In the genomic region with DNA sequence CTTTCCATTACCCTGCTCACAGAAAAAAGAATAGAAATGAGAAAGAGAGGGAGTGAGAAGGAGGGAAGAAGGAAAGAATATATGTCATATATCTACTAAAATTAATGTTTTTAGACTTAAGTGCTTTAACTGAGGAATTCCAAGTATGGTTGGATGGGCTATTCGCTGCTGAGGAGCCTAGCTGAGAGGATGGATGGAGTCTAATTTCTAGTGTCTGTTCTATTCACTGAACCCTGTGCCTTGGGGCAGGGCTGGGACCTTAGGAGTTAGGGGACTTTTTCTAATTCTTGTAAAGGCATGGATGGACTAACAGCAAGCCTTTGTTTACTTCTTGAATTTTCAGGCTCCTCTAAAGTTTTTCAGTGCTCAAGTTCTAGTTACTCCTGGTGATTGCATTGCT, we compare ENCODE assay signal across 20 cellular contexts.
A peak's percentile ranks its signal among the peaks of the same experiment; 100 is the strongest.
DNase-seq lines count a peak whose midpoint lies in the region; ATAC-seq and TF ChIP-seq lines count a peak whose summit lies in the region.
"Had no signal": no experiment of that assay in that cellular context is flagged by ENCODE, and none has a peak within 500 bp of the region (broad histone marks: within the 10 kb centered on the region; RNA-seq: fewer than 3 reads in every experiment).

No MANE protein-coding gene starts in this region.

- no peaks in the 10 kb centered on the region for H3F3A ChIP-seq in SK-N-SH (replicated peaks; ENCODE audit: insufficient read depth)

- no peak for TF ChIP-seq CTCF in SK-N-SH (IDR thresholded peaks at IDR 0.05)
- no peak for TF ChIP-seq CTCF in osteocyte (IDR thresholded peaks at IDR 0.05)
- no peak for TF ChIP-seq CTCF in spleen (IDR thresholded peaks at IDR 0.05 in 8 of 11, conservative IDR thresholded peaks at IDR 0.05 in 3 of 11)

- H3K27me3 ChIP-seq in SK-N-SH (ENCODE audit: insufficient read depth) (no peaks in the 10 kb centered on the region), spleen (replicated peaks in 1 of 7) (no peaks in the 10 kb centered on the region)
- H3K27me3 ChIP-seq: BE2C; BLaER1 treated with 17β-estradiol and CSF1 and Interleukin-3, amounts not matched to agents 10 nM and 100 nM had no signal

- H3K4me3 ChIP-seq in SK-N-SH (ENCODE audit: low read depth in 2 of 2, low read length in 1 of 2) (no peak overlapping the region), spleen (no peak overlapping the region)
- H3K4me3 ChIP-seq: A549; BLaER1 treated with 17β-estradiol and CSF1 and Interleukin-3, amounts not matched to agents 10 nM and 100 nM had no signal

- H3K9me3 ChIP-seq in SK-N-SH (no peaks in the 10 kb centered on the region), spleen (no peaks in the 10 kb centered on the region)
- H3K9me3 ChIP-seq: A549, BE2C had no signal

- H3K9me2 ChIP-seq in SK-N-SH = no peaks in the 10 kb centered on the region

- peaks cover 8% of the 10 kb centered on the region for H3K9me3 Mint-ChIP-seq in memory B cell
- no peaks in the 10 kb centered on the region for H3K9me3 Mint-ChIP-seq in osteocyte (ENCODE audit: unreplicated experiment)
- H3K9me3 Mint-ChIP-seq: CD4-positive, alpha-beta T cell; CD8-positive, alpha-beta memory T cell had no signal

- no peaks in the 10 kb centered on the region for H4K20me1 ChIP-seq in SK-N-SH (ENCODE audit: insufficient read depth)

- no peak overlapping the region for H3K4me3 Mint-ChIP-seq in memory B cell
- no peak overlapping the region for H3K4me3 Mint-ChIP-seq in osteocyte (ENCODE audit: unreplicated experiment)
- H3K4me3 Mint-ChIP-seq: CD14-positive monocyte; CD4-positive, alpha-beta T cell; CD8-positive, alpha-beta memory T cell had no signal

- intact Hi-C loops in spleen (cut with DNase I; ENCODE audit: low total_unique reads) = no loop called here

- H3K27me3 Mint-ChIP-seq in memory B cell (no peaks in the 10 kb centered on the region), osteocyte (ENCODE audit: unreplicated experiment) (no peaks in the 10 kb centered on the region)
- H3K27me3 Mint-ChIP-seq: CD4-positive, alpha-beta T cell; CD8-positive, alpha-beta memory T cell had no signal

- H3K36me3 ChIP-seq in SK-N-SH (replicated peaks in 1 of 2; ENCODE audit: control insufficient read depth in 1 of 2, insufficient read depth in 2 of 2, low read length in 1 of 2) = peaks cover 3 to 10% of the 10 kb centered on the region in 2 experiments
- peaks cover 0 to 74% (median 7%) of the 10 kb centered on the region in 6 donors for H3K36me3 ChIP-seq in spleen
- H3K36me3 ChIP-seq: BE2C had no signal

- no peak for TF ChIP-seq EP300 in SK-N-SH (IDR thresholded peaks at IDR 0.05; ENCODE audit: borderline replicate concordance in 1 of 2, low read depth in 1 of 2, low read length in 1 of 2)

- H3K4me1 ChIP-seq in SK-N-SH (ENCODE audit: control insufficient read depth in 1 of 2, insufficient read depth in 2 of 2, low read depth in 1 of 2, low read length in 1 of 2) (peaks cover 0 to 7% of the 10 kb centered on the region in 2 experiments; a peak in 2 of 4 replicates), spleen (peaks cover 0 to 6% (median 0%) of the 10 kb centered on the region in 6 donors)
- H3K4me1 ChIP-seq: A549; BE2C; BLaER1 treated with 17β-estradiol and CSF1 and Interleukin-3, amounts not matched to agents 10 nM and 100 nM had no signal

- no peak overlapping the region for H3K9ac ChIP-seq in SK-N-SH
- H3K9ac ChIP-seq: BLaER1 treated with 17β-estradiol and CSF1 and Interleukin-3, amounts not matched to agents 10 nM and 100 nM had no signal

- DNase-seq in SK-N-SH (no peak), ELF-1 (ENCODE audit: low read depth, low spot score) (peak; percentile 12), memory B cell (ENCODE audit: low spot score in 2 of 2) (no peak), osteocyte (ENCODE audit: extremely low spot score, unreplicated experiment) (no peak), D341Med (ENCODE audit: low spot score) (no peak), spleen (no peak)
- DNase-seq: ACHN; AML-193; BE2C; CD4-positive, alpha-beta T cell; CD8-positive, alpha-beta memory T cell; DMS53; DMS79 treated with DMSO at 0.1 percent for 48 hours; H7; HCEC 1CT had no signal

- POLR2A ChIA-PET in SK-N-SH (lab: Yijun Ruan, JAX) = no interaction called here

- no peak for TF ChIP-seq RAD21 in SK-N-SH (IDR thresholded peaks at IDR 0.05; ENCODE audit: low read length)

- H3K27ac Mint-ChIP-seq in memory B cell (peak overlapping the region; percentile 22), osteocyte (ENCODE audit: unreplicated experiment) (peak overlapping the region; percentile 13)
- H3K27ac Mint-ChIP-seq: CD14-positive monocyte; CD4-positive, alpha-beta T cell had no signal

- H3K79me2 ChIP-seq in SK-N-SH (ENCODE audit: insufficient read depth) = no peaks in the 10 kb centered on the region

- no peak overlapping the region for H2AFZ ChIP-seq in SK-N-SH (ENCODE audit: low read depth)

- no peak overlapping the region for H3K4me2 ChIP-seq in SK-N-SH
- H3K4me2 ChIP-seq: A549; BLaER1 treated with 17β-estradiol and CSF1 and Interleukin-3, amounts not matched to agents 10 nM and 100 nM had no signal

- 94% methylated on average over 1 of the region's 1 CpG for WGBS in SK-N-SH (ENCODE audit: low lambda C conversion rate)
- WGBS in spleen, 5 donors = 92 to 100% (median 97%) methylated on average over 1 of the region's 1 CpG

- H3K36me3 Mint-ChIP-seq in memory B cell (peaks cover 34% of the 10 kb centered on the region), osteocyte (ENCODE audit: unreplicated experiment) (peaks cover 27% of the 10 kb centered on the region)

- CTCF ChIA-PET in SK-N-SH (lab: Yijun Ruan, JAX) = interaction anchor here (2.2 kb wide), 1 partner anchor 144 kb away, joined by 6 read pairs; no protein-coding TSS in a partner anchor

- TF ChIP-seq POLR2A in spleen (IDR thresholded peaks at IDR 0.05) = no peak

- H3K4me1 Mint-ChIP-seq in memory B cell (no peaks in the 10 kb centered on the region), osteocyte (ENCODE audit: unreplicated experiment) (peaks cover 14% of the 10 kb centered on the region)

- ATAC-seq in SK-N-SH treated with all-trans-retinoic acid at 6 μM for 48 hours (peak; percentile 59), memory B cell (ENCODE audit: low read depth) (no peak)
- ATAC-seq: A549 had no signal

- no peak overlapping the region for H3K27ac ChIP-seq in SK-N-SH (ENCODE audit: low read depth in 2 of 2, low read length in 1 of 2)
- H3K27ac ChIP-seq in spleen = no peak overlapping the region
- H3K27ac ChIP-seq: 22Rv1; A549; BLaER1 treated with 17β-estradiol and CSF1 and Interleukin-3, amounts not matched to agents 10 nM and 100 nM had no signal

TF ChIP-seq in SK-N-SH treated with all-trans-retinoic acid at 6 μM for 48 hours, 23 proteins besides CTCF, POLR2A, EP300 and RAD21 (continues in another document):
- TF ChIP-seq TCF4 (CRISPR knock-in tag; IDR thresholded peaks at IDR 0.05; ENCODE audit: borderline replicate concordance) (no peak), ISL1 (CRISPR knock-in tag; IDR thresholded peaks at IDR 0.05) (no peak; the same call in 1 of the 2 replicates), OSR1 (CRISPR knock-in tag; IDR thresholded peaks at IDR 0.05) (no peak), TOX (CRISPR knock-in tag; IDR thresholded peaks at IDR 0.05; ENCODE audit: borderline replicate concordance) (no peak), CSRNP3 (CRISPR knock-in tag; IDR thresholded peaks at IDR 0.05) (no peak)

TF ChIP-seq in SK-N-SH, 30 proteins besides CTCF, POLR2A, EP300 and RAD21 (continues in another document):
- no peak for TF ChIP-seq EZH2phosphoT487 (IDR thresholded peaks at IDR 0.05; ENCODE audit: borderline replicate concordance, low read depth)
- no peak for TF ChIP-seq SMC3 (IDR thresholded peaks at IDR 0.05; ENCODE audit: low read depth, low read length)
- no peak for TF ChIP-seq GABPA (IDR thresholded peaks at IDR 0.05; ENCODE audit: low read depth)
- no peak for TF ChIP-seq TCF12 (IDR thresholded peaks at IDR 0.05)
- TF ChIP-seq NRF1 (IDR thresholded peaks at IDR 0.05; ENCODE audit: low read depth, low read length) = no peak
- TF ChIP-seq YY1 (IDR thresholded peaks at IDR 0.05; ENCODE audit: low read depth) = no peak
- TF ChIP-seq, protein P1, sequence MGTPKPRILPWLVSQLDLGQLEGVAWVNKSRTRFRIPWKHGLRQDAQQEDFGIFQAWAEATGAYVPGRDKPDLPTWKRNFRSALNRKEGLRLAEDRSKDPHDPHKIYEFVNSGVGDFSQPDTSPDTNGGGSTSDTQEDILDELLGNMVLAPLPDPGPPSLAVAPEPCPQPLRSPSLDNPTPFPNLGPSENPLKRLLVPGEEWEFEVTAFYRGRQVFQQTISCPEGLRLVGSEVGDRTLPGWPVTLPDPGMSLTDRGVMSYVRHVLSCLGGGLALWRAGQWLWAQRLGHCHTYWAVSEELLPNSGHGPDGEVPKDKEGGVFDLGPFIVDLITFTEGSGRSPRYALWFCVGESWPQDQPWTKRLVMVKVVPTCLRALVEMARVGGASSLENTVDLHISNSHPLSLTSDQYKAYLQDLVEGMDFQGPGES (IDR thresholded peaks at IDR 0.05; ENCODE audit: low read depth, low read length) = no peak
- TF ChIP-seq CHD2 (IDR thresholded peaks at IDR 0.05; ENCODE audit: low read length, partially characterized antibody) = no peak
- no peak for TF ChIP-seq MXI1 (IDR thresholded peaks at IDR 0.05; ENCODE audit: low read depth, low read length)
- TF ChIP-seq MEF2A (IDR thresholded peaks at IDR 0.05; ENCODE audit: borderline replicate concordance, low read depth) = no peak
- TF ChIP-seq FOXM1 (IDR thresholded peaks at IDR 0.05; ENCODE audit: low read depth) = no peak
- no peak for TF ChIP-seq FOSL2 (IDR thresholded peaks at IDR 0.05; ENCODE audit: borderline replicate concordance, low read depth)
- TF ChIP-seq TAF1 (IDR thresholded peaks at IDR 0.05; ENCODE audit: borderline replicate concordance, low read depth, low read length) = no peak
- no peak for TF ChIP-seq FOXJ3 (CRISPR knock-in tag; IDR thresholded peaks at IDR 0.05)
- no peak for TF ChIP-seq RFX5 (IDR thresholded peaks at IDR 0.05; ENCODE audit: low read length)
- TF ChIP-seq POLR2AphosphoS5 (IDR thresholded peaks at IDR 0.05; ENCODE audit: low read depth, low read length) = no peak
